17 cellular contexts compared by ENCODE assay signal in genomic region chr4:73619351-73619750, GRCh38. TPM values are rescaled to one million over a fixed set of nuclear protein-coding genes. Genes with fewer than 3 reads are reported as not detected.
DNase-seq lines count a peak whose midpoint lies in the region; ATAC-seq and TF ChIP-seq lines count a peak whose summit lies in the region.
"Had no signal": no experiment of that assay in that cellular context is flagged by ENCODE, and none has a peak within 500 bp of the region (broad histone marks: within the 10 kb centered on the region; RNA-seq: fewer than 3 reads in every experiment).

No MANE protein-coding gene starts in this region.

- DNase-seq in NAMALWA (ENCODE audit: low spot score) (peak; percentile 67), NCI-H748 treated with DMSO at 0.1 percent for 48 hours (lab: John Stamatoyannopoulos, UW) (peak; percentile 20), endodermal cell (no peak), T-helper 1 cell (no peak), SK-N-DZ (ENCODE audit: low spot score) (no peak)
- DNase-seq: activated naive CD4-positive, alpha-beta T cell treated with anti-CD3 and anti-CD28 coated beads, Interleukin-2, amount 50 U/mL, for 16 hours; CD4-positive, alpha-beta T cell; naive B cell; NCI-H774; SK-N-SH; stimulated activated naive CD4-positive, alpha-beta T cell treated with Interleukin-2 at 50 U/mL for 16 hours had no signal

- H3K4me1 Mint-ChIP-seq in endodermal cell = peaks cover 23% of the 10 kb centered on the region

- peaks cover 15% of the 10 kb centered on the region for H3K27me3 ChIP-seq in endodermal cell (ENCODE audit: control insufficient read depth, insufficient read depth, low read length, poor library complexity, severe bottlenecking)
- H3K27me3 ChIP-seq in thymus (ENCODE audit: control insufficient read depth, insufficient read depth) = no peaks in the 10 kb centered on the region

- peaks cover 7% of the 10 kb centered on the region for H3K4me1 ChIP-seq in endodermal cell (ENCODE audit: control insufficient read depth, insufficient read depth, low read length)
- H3K4me1 ChIP-seq in thymus (ENCODE audit: control insufficient read depth, insufficient read depth, low read length) = peaks cover 17% of the 10 kb centered on the region

- H3K4me3 ChIP-seq in endodermal cell (ENCODE audit: low read length) (no peak overlapping the region), thymus (ENCODE audit: low read length) (peak overlapping the region; percentile 76)
- H3K4me3 ChIP-seq: HAP-1 had no signal

- ATAC-seq in HG03439 (IDR thresholded peaks at IDR 0.05; ENCODE audit: unreplicated experiment) = no peak

- H3K27ac ChIP-seq in endodermal cell (ENCODE audit: low read depth, low read length) (no peak overlapping the region), thymus (ENCODE audit: low read depth) (peak overlapping the region; percentile 71)
- H3K27ac ChIP-seq: cardiac muscle cell had no signal

- no peaks in the 10 kb centered on the region for H3K9me3 ChIP-seq in endodermal cell (ENCODE audit: control insufficient read depth, low read length)
- no peaks in the 10 kb centered on the region for H3K9me3 ChIP-seq in thymus (ENCODE audit: control insufficient read depth)
- H3K9me3 ChIP-seq: HAP-1, SK-N-SH had no signal

- no peak for TF ChIP-seq CTCF in endodermal cell (conservative IDR thresholded peaks at IDR 0.05)

- no peaks in the 10 kb centered on the region for H3K9me3 Mint-ChIP-seq in endodermal cell
- H3K9me3 Mint-ChIP-seq: CD4-positive, alpha-beta T cell; naive B cell; WTC11 had no signal

- WGBS in endodermal cell (ENCODE audit: insufficient coverage in 1 of 2, insufficient read length in 1 of 2), 2 experiments = 74% methylated on average over 3 of the region's 4 CpGs
- 44% methylated on average over 4 of the region's 4 CpGs for WGBS in thymus

- no peak overlapping the region for H3K9ac ChIP-seq in endodermal cell (ENCODE audit: extremely low read depth, low read length, poor library complexity, severe bottlenecking)
- H3K9ac ChIP-seq: SK-N-SH had no signal

- H3K36me3 ChIP-seq in endodermal cell (ENCODE audit: control insufficient read depth, insufficient read depth, low read length) (no peaks in the 10 kb centered on the region), thymus (ENCODE audit: control insufficient read depth, insufficient read depth) (peaks cover 2% of the 10 kb centered on the region)
- H3K36me3 ChIP-seq: cardiac muscle cell, HAP-1 had no signal

- H3K36me3 Mint-ChIP-seq in endodermal cell (ENCODE audit: low read depth) = no peaks in the 10 kb centered on the region
- H3K36me3 Mint-ChIP-seq: naive B cell, WTC11 had no signal

- H3K27me3 Mint-ChIP-seq in endodermal cell (ENCODE audit: insufficient read depth) = peaks cover 14% of the 10 kb centered on the region
- H3K27me3 Mint-ChIP-seq: CD4-positive, alpha-beta T cell had no signal

- no peak overlapping the region for H3K27ac Mint-ChIP-seq in endodermal cell
- H3K27ac Mint-ChIP-seq: CD4-positive, alpha-beta T cell had no signal

- H3K4me3 Mint-ChIP-seq in endodermal cell = peak overlapping the region; percentile 62

RNA-seq across cellular contexts. Expression of gene RASSF6, which starts 0.9 kb away (rescaled TPM):
- total RNA-seq in endodermal cell = 1 to 10 TPM; 1.2 to 3.9 TPM
- 0.89 TPM for polyA plus RNA-seq in endodermal cell (2013, experiment 1 of 2)
- polyA plus RNA-seq in endodermal cell (2013, experiment 2 of 2) = 0.66 TPM
- polyA plus RNA-seq in thymus = 10.2 TPM
- polyA plus RNA-seq in SK-N-DZ (2014; cell fraction: cytosol; rRNA removed) = 0.51 and 1.1 TPM in 2 replicates
- 0.17 and 1.9 TPM in 2 replicates for polyA plus RNA-seq in SK-N-DZ (2014; cell fraction: nucleus; rRNA removed)
- total RNA-seq: cardiac muscle cell, M059J had no signal
- polyA plus RNA-seq: cardiac muscle cell, SK-N-SH had no signal

Comparison
In these comparisons a context has a peak if more than half of its experiments do, and no peak if none do; other contexts are left out.
1. DNase-seq: peak in NAMALWA (single experiment) and NCI-H748 treated with DMSO at 0.1 percent for 48 hours (single experiment); none in endodermal cell (single experiment), T-helper 1 cell (0 of 5) and SK-N-DZ (single experiment).